Comparison of ENCODE assay signal across 9 cellular contexts in genomic region chr12:103816663-103817062, GRCh38.
"Had no signal": no experiment of that assay in that cellular context is flagged by ENCODE, and none has a peak within 500 bp of the region (broad histone marks: within the 10 kb centered on the region; RNA-seq: fewer than 3 reads in every experiment).

No MANE protein-coding gene starts in this region.

- H3K27ac ChIP-seq: GM23248, HL-60, KMS-11 had no signal

- H3K4me1 ChIP-seq: HAP-1 had no signal

- H3K4me2 ChIP-seq: KMS-11 had no signal

- H2AFZ ChIP-seq: GM23248 had no signal

- H3K4me3 ChIP-seq: GM23248, HAP-1 had no signal

- H3K9ac ChIP-seq: GM23248, KMS-11 had no signal

- H3K9me3 ChIP-seq: HAP-1 had no signal

- ATAC-seq: HCT116 had no signal

- DNase-seq: GM23248, GOT3, H7, IMR-90, KBM-7 had no signal
